Comparison of ENCODE assay signal across 8 cellular contexts in genomic region chr6:127267742-127268588, GRCh38. TPM values are rescaled to one million over a fixed set of nuclear protein-coding genes. Genes with fewer than 3 reads are reported as not detected.
DNase-seq lines count a peak whose midpoint lies in the region; ATAC-seq and TF ChIP-seq lines count a peak whose summit lies in the region.

No MANE protein-coding gene starts in this region.

- H3K4me3 ChIP-seq in AG09309 (ENCODE audit: control insufficient read depth, low read depth, low read length) (peak overlapping the region; percentile 98), RWPE2 (ENCODE audit: severe bottlenecking) (peak overlapping the region; percentile 69), esophagus squamous epithelium (peak overlapping the region; percentile 74 to 96 (median 85))

- TF ChIP-seq CTCF in AG09309 (IDR thresholded peaks at IDR 0.05; ENCODE audit: control insufficient read depth, insufficient read depth, low read depth, low read length, missing control alignments): no peak
- no peak for TF ChIP-seq CTCF in RWPE2 (IDR thresholded peaks at IDR 0.05; ENCODE audit: poor library complexity, severe bottlenecking)
- TF ChIP-seq CTCF in esophagus squamous epithelium (IDR thresholded peaks at IDR 0.05): no peak

- no peak for TF ChIP-seq POLR2A in esophagus squamous epithelium (IDR thresholded peaks at IDR 0.05)

- peak overlapping the region; percentile 72 for H3K27ac ChIP-seq in RWPE2 (ENCODE audit: poor library complexity, severe bottlenecking)
- peak overlapping the region; percentile 97 to 100 (median 99) for H3K27ac ChIP-seq in esophagus squamous epithelium

- 2% methylated on average over 13 of the region's 13 CpGs for WGBS in esophagus squamous epithelium, 2 donors

- DNase-seq in AG09309 (ENCODE audit: low read depth) (no peak), RWPE2 (ENCODE audit: low spot score) (no peak), esophagus squamous epithelium (lab: John Stamatoyannopoulos, UW) (no peak), pons (ENCODE audit: low spot score) (peak; percentile 33), NCI-H187 treated with DMSO at 0.1 percent for 48 hours (lab: John Stamatoyannopoulos, UW) (no peak)
- DNase-seq in stimulated activated CD4-positive, alpha-beta T cell treated with anti-CD3 and anti-CD28 coated beads, Interleukin-4, amount 100 ng/mL, for 24 hours: no peak

- no peaks in the 10 kb centered on the region for H3K9me3 ChIP-seq in RWPE2 (ENCODE audit: severe bottlenecking)
- H3K9me3 ChIP-seq in esophagus squamous epithelium: no peaks in the 10 kb centered on the region

- ATAC-seq in GM21619 (IDR thresholded peaks at IDR 0.05; ENCODE audit: unreplicated experiment): peak; percentile 0
- ATAC-seq in RWPE2 (ENCODE audit: low read depth): no peak; the same call in 2 of the 3 replicates
- no peak for ATAC-seq in HG03139 (IDR thresholded peaks at IDR 0.05; ENCODE audit: unreplicated experiment)

- H3K27me3 ChIP-seq in RWPE2 (ENCODE audit: insufficient read depth, poor library complexity, severe bottlenecking) (no peaks in the 10 kb centered on the region), esophagus squamous epithelium (no peaks in the 10 kb centered on the region)

- H3K4me1 ChIP-seq in RWPE2 (ENCODE audit: insufficient read depth, poor library complexity, severe bottlenecking): peaks cover 24% of the 10 kb centered on the region
- H3K4me1 ChIP-seq in esophagus squamous epithelium: peaks cover 0 to 58% (median 17%) of the 10 kb centered on the region in 3 donors

- H3K36me3 ChIP-seq in RWPE2 (ENCODE audit: low read depth): no peaks in the 10 kb centered on the region; the same call in none of the 2 replicates
- H3K36me3 ChIP-seq in esophagus squamous epithelium: no peaks in the 10 kb centered on the region

- intact Hi-C loops in esophagus squamous epithelium (cut with DNase I): no loop called here

RNA-seq across cellular contexts. Expression of gene RNF146, which starts 1.3 kb away (rescaled TPM):
- total RNA-seq in esophagus squamous epithelium: 10 to 100 TPM; 19.5 to 40.6 (median 22.5) TPM
